Comparison of ENCODE assay signal across 22 cellular contexts in the genomic region with DNA sequence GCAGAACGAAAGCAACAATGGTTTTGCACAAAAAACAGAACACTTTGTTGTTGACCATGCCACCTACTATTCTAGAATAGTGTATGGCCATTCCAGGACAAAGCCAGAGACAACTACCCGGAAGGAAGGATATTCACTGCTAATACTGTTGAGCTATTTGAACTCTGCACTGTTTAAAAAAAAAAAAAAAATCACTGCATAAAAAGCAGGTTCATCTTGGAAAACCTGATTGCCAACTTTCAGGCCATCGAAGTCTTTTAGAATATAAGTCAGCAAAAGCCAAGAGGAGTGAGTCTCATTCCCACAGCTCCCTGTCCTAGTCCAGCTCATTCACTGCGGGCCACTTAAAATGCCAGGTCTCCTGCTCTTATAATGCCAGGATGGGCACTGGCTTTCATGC. TPM values are rescaled to one million over a fixed set of nuclear protein-coding genes. Genes with fewer than 3 reads are reported as not detected.
A peak's percentile ranks its signal among the peaks of the same experiment; 100 is the strongest.
DNase-seq lines count a peak whose midpoint lies in the region; FAIRE-seq and TF ChIP-seq lines count a peak whose summit lies in the region.
"Had no signal": no experiment of that assay in that cellular context is flagged by ENCODE, and none has a peak within 500 bp of the region (broad histone marks: within the 10 kb centered on the region; RNA-seq: fewer than 3 reads in every experiment).

No MANE protein-coding gene starts in this region.

- H4K20me1 ChIP-seq in astrocyte (ENCODE audit: insufficient read depth, low read length), result peaks cover 80% of the 10 kb centered on the region
- no peaks in the 10 kb centered on the region for H4K20me1 ChIP-seq in fibroblast of lung (ENCODE audit: control insufficient read depth, extremely low read depth, insufficient read depth, low read length)
- H4K20me1 ChIP-seq in osteoblast (ENCODE audit: insufficient read depth, low read length), result peaks cover 50% of the 10 kb centered on the region
- H4K20me1 ChIP-seq in H9 (ENCODE audit: control insufficient read depth, insufficient read depth, insufficient read length), result no peaks in the 10 kb centered on the region

- DNase-seq in DMS53 (lab: John Stamatoyannopoulos, UW) (peak; percentile 51), astrocyte (ENCODE audit: low read depth) (no peak), fibroblast of lung (ENCODE audit: low read depth in 2 of 2) (no peak), osteoblast (ENCODE audit: insufficient read length, low spot score, missing footprints) (no peak), NCI-H526 (lab: John Stamatoyannopoulos, UW) (no peak), H9 (no peak), NCI-H446 treated with DMSO at 0.1 percent for 48 hours (lab: John Stamatoyannopoulos, UW) (no peak), A673 (ENCODE audit: low spot score) (no peak)
- DNase-seq: activated CD4-positive, alpha-beta T cell treated with anti-CD3 and anti-CD28 coated beads for 1 hour; activated CD8-positive, alpha-beta T cell treated with anti-CD3 and anti-CD28 coated beads, Interleukin-2, amount 10 ng/mL, durations not matched to agents 7 days and 5 days; activated naive CD4-positive, alpha-beta T cell; adrenal gland; Karpas-422; kidney; NCI-H1048; NCI-H2029; NCI-H345; SHP77; uterus had no signal

- H3K4ac ChIP-seq in H9 (ENCODE audit: low read depth, low read length), result no peak overlapping the region

- H3K9me3 Mint-ChIP-seq in astrocyte (ENCODE audit: unreplicated experiment) (no peaks in the 10 kb centered on the region), H9 (no peaks in the 10 kb centered on the region)

- H3K4me1 ChIP-seq in astrocyte (ENCODE audit: insufficient read depth, low read length) (peaks cover 60% of the 10 kb centered on the region), fibroblast of lung (ENCODE audit: control insufficient read depth, extremely low read depth, insufficient read depth, low read length) (peaks cover 27% of the 10 kb centered on the region), osteoblast (ENCODE audit: insufficient read depth, low read length) (peaks cover 49% of the 10 kb centered on the region), H9 (ENCODE audit: insufficient read depth, low read length) (peaks cover under 1% of the 10 kb centered on the region; the same call in 1 of the 2 replicates), A673 (ENCODE audit: insufficient read depth, low read length, poor library complexity, severe bottlenecking) (peaks cover 25% of the 10 kb centered on the region)
- H3K4me1 ChIP-seq: uterus had no signal

- H3K9ac ChIP-seq in astrocyte (ENCODE audit: low read length), result peak overlapping the region; percentile 91
- H3K9ac ChIP-seq in fibroblast of lung (ENCODE audit: insufficient read depth, low read length), result no peak overlapping the region
- H3K9ac ChIP-seq in H9 (ENCODE audit: extremely low read depth, insufficient read length, low read length), result no peak overlapping the region

- H3K36me3 Mint-ChIP-seq in astrocyte (ENCODE audit: low read depth, unreplicated experiment) (peaks cover 43% of the 10 kb centered on the region), H9 (ENCODE audit: insufficient read depth in 1 of 3, low read depth in 3 of 3) (peaks cover 18 to 31% (median 30%) of the 10 kb centered on the region in 3 experiments)

- H3K27ac Mint-ChIP-seq in astrocyte (ENCODE audit: unreplicated experiment), result peak overlapping the region; percentile 73
- H3K27ac Mint-ChIP-seq in H9, result no peak overlapping the region
- H3K27ac Mint-ChIP-seq: activated CD8-positive, alpha-beta T cell treated with anti-CD3 and anti-CD28 coated beads, Interleukin-2, amount 10 ng/mL, durations not matched to agents 7 days and 5 days had no signal

- H4K91ac ChIP-seq in H9 (ENCODE audit: insufficient read length, low read depth, low read length), result no peak overlapping the region

- no peak overlapping the region for H2BK15ac ChIP-seq in H9 (ENCODE audit: low read depth, low read length)

- H3K4me3 ChIP-seq in astrocyte (ENCODE audit: insufficient read depth, low read depth, low read length) (peak overlapping the region; percentile 99), fibroblast of lung (replicated peaks in 1 of 4; ENCODE audit: control extremely low read depth in 1 of 4, insufficient read depth in 1 of 4, low read depth in 3 of 4, low read length in 4 of 4) (no peak overlapping the region), osteoblast (ENCODE audit: insufficient read depth, low read length) (no peak overlapping the region), A673 (ENCODE audit: low read depth, low read length, poor library complexity, severe bottlenecking) (no peak overlapping the region)
- H3K4me3 ChIP-seq: adrenal gland, lung, uterus had no signal

- TF ChIP-seq CTCF in astrocyte (IDR thresholded peaks at IDR 0.05; ENCODE audit: insufficient read depth, low read depth, low read length), result no peak
- TF ChIP-seq CTCF in fibroblast of lung (conservative IDR thresholded peaks at IDR 0.05 in 1 of 2, IDR thresholded peaks at IDR 0.05 in 1 of 2; ENCODE audit: low read depth in 1 of 2, low read length in 2 of 2), result no peak
- no peak for TF ChIP-seq CTCF in osteoblast (IDR thresholded peaks at IDR 0.05; ENCODE audit: extremely low read depth, low read depth, low read length)
- no peak for TF ChIP-seq CTCF in H9 (conservative IDR thresholded peaks at IDR 0.05)
- no peak for TF ChIP-seq CTCF in A673 (conservative IDR thresholded peaks at IDR 0.05; ENCODE audit: low read depth, low read length)

- H3K23ac ChIP-seq in H9 (ENCODE audit: insufficient read length, low read depth, low read length), result no peak overlapping the region

- H2BK5ac ChIP-seq in H9 (ENCODE audit: insufficient read length, low read length), result no peak overlapping the region

- peaks cover 42% of the 10 kb centered on the region for H3K4me1 Mint-ChIP-seq in astrocyte (ENCODE audit: low read depth, unreplicated experiment)
- H3K4me1 Mint-ChIP-seq in H9, result peaks cover 23 to 27% of the 10 kb centered on the region in 2 experiments

- H3K79me2 ChIP-seq in astrocyte (ENCODE audit: insufficient read depth, low read length) (peaks cover 80% of the 10 kb centered on the region), fibroblast of lung (ENCODE audit: control insufficient read depth, insufficient read depth, low read length) (peaks cover 57% of the 10 kb centered on the region), osteoblast (ENCODE audit: insufficient read depth, low read length) (peaks cover 68% of the 10 kb centered on the region), H9 (ENCODE audit: insufficient read depth, low read length) (peaks cover 5% of the 10 kb centered on the region; the same call in 1 of the 2 replicates)

- FAIRE-seq in astrocyte (lab: Jason Lieb, UNC), result no peak
- FAIRE-seq: frontal cortex, HTR-8/SVneo, kidney had no signal

- H2BK12ac ChIP-seq in H9 (ENCODE audit: insufficient read length, low read depth, low read length), result no peak overlapping the region

- H3K4me2 ChIP-seq in astrocyte (ENCODE audit: low read length) (peak overlapping the region; percentile 85), fibroblast of lung (ENCODE audit: extremely low read depth, insufficient read depth, low read length) (peak overlapping the region; percentile 29), osteoblast (ENCODE audit: insufficient read depth, low read length) (peak overlapping the region; percentile 95), H9 (ENCODE audit: insufficient read depth, insufficient read length, low read length) (no peak overlapping the region)

- POLR2A ChIA-PET in A673 (lab: Charles Lee; ENCODE audit: low non-redundant PET), result no interaction called here

- H3K4me3 Mint-ChIP-seq in astrocyte (ENCODE audit: unreplicated experiment), result peak overlapping the region; percentile 91
- H3K4me3 Mint-ChIP-seq in H9, result no peak overlapping the region
- H3K4me3 Mint-ChIP-seq: activated CD8-positive, alpha-beta T cell treated with anti-CD3 and anti-CD28 coated beads, Interleukin-2, amount 10 ng/mL, durations not matched to agents 7 days and 5 days had no signal

- H3K27ac ChIP-seq in astrocyte (ENCODE audit: low read depth, low read length) (peak overlapping the region; percentile 90), fibroblast of lung (ENCODE audit: insufficient read depth, low read length) (no peak overlapping the region), osteoblast (ENCODE audit: low read depth, low read length) (no peak overlapping the region), H9 (ENCODE audit: insufficient read length, low read depth, low read length) (no peak overlapping the region), A673 (ENCODE audit: low read depth, low read length, poor library complexity, severe bottlenecking) (no peak overlapping the region)
- H3K27ac ChIP-seq: adrenal gland, uterus had no signal

- no TSS peak for BruUV-seq in A673 (replicated peaks; lab: Mats Ljungman, UMichigan)

- H2BK120ac ChIP-seq in H9 (ENCODE audit: low read depth, low read length, poor library complexity, severe bottlenecking), result no peak overlapping the region

- WGBS in H9 (ENCODE audit: extremely low coverage, insufficient read length, low lambda C conversion rate), result no CpG with 5 or more reads among the region's 4 CpGs

- no peaks in the 10 kb centered on the region for H3K27me3 ChIP-seq in astrocyte (ENCODE audit: insufficient read depth, low read length)
- no peaks in the 10 kb centered on the region for H3K27me3 ChIP-seq in fibroblast of lung (ENCODE audit: control insufficient read depth, insufficient read depth, low read length)
- H3K27me3 ChIP-seq in osteoblast (ENCODE audit: insufficient read depth, low read length), result no peaks in the 10 kb centered on the region
- no peaks in the 10 kb centered on the region; the same call in 1 of the 2 replicates for H3K27me3 ChIP-seq in H9 (ENCODE audit: insufficient read depth, low read length)
- no peaks in the 10 kb centered on the region for H3K27me3 ChIP-seq in A673 (replicated peaks; ENCODE audit: insufficient read depth, low read depth, low read length, poor library complexity)
- H3K27me3 ChIP-seq: adrenal gland, uterus had no signal

- H3K14ac ChIP-seq in H9 (ENCODE audit: insufficient read depth, low read length), result no peak overlapping the region

- no peak overlapping the region for H3K56ac ChIP-seq in H9 (ENCODE audit: insufficient read length, low read depth, low read length)

- H4K8ac ChIP-seq in H9 (replicated peaks; ENCODE audit: insufficient read length, low read depth, low read length), result no peak overlapping the region

- no peak overlapping the region for H2BK20ac ChIP-seq in H9 (ENCODE audit: low read depth, low read length, poor library complexity, severe bottlenecking)

- H3T11ph ChIP-seq in H9 (ENCODE audit: low read length), result no peak overlapping the region

- intact Hi-C loops in A673 (cut with micrococcal nuclease; ENCODE audit: unreplicated experiment), result no loop called here

- no peak overlapping the region for H3K18ac ChIP-seq in H9 (ENCODE audit: insufficient read length, low read depth, low read length)

- H4K5ac ChIP-seq in H9 (ENCODE audit: insufficient read length, low read depth, low read length), result no peak overlapping the region

- H3K27me3 Mint-ChIP-seq in astrocyte (ENCODE audit: low read depth, unreplicated experiment) (no peaks in the 10 kb centered on the region), H9 (ENCODE audit: low read depth) (peaks cover 35% of the 10 kb centered on the region)

- H3K79me1 ChIP-seq in H9 (ENCODE audit: insufficient read depth, low read depth, low read length, poor library complexity, severe bottlenecking), result no peaks in the 10 kb centered on the region

- CTCF ChIA-PET in A673 (lab: Charles Lee), result no interaction called here

- H2AFZ ChIP-seq in astrocyte (ENCODE audit: low read depth, low read length), result no peak overlapping the region
- H2AFZ ChIP-seq in fibroblast of lung (ENCODE audit: low read length), result no peak overlapping the region
- no peak overlapping the region for H2AFZ ChIP-seq in osteoblast (ENCODE audit: low read length)
- H2AFZ ChIP-seq in H9 (ENCODE audit: low read length), result no peak overlapping the region

- H3K36me3 ChIP-seq in astrocyte (ENCODE audit: insufficient read depth, low read length), result peaks cover 40% of the 10 kb centered on the region
- peaks cover 5% of the 10 kb centered on the region for H3K36me3 ChIP-seq in fibroblast of lung (ENCODE audit: control insufficient read depth, insufficient read depth, low read length)
- peaks cover 51% of the 10 kb centered on the region for H3K36me3 ChIP-seq in osteoblast (ENCODE audit: insufficient read depth, low read length)
- H3K36me3 ChIP-seq in A673 (ENCODE audit: insufficient read depth, low read length, poor library complexity, severe bottlenecking), result no peaks in the 10 kb centered on the region
- H3K36me3 ChIP-seq: adrenal gland, uterus had no signal

- H3K9me3 ChIP-seq in astrocyte (ENCODE audit: insufficient read depth, low read depth, low read length) (no peaks in the 10 kb centered on the region), fibroblast of lung (ENCODE audit: control insufficient read depth, insufficient read depth, low read depth, low read length) (no peaks in the 10 kb centered on the region), osteoblast (ENCODE audit: low read depth, low read length) (no peaks in the 10 kb centered on the region), H9 (ENCODE audit: control insufficient read depth, low read depth, low read length) (no peaks in the 10 kb centered on the region), A673 (ENCODE audit: low read depth, low read length, poor library complexity, severe bottlenecking) (no peaks in the 10 kb centered on the region)
- H3K9me3 ChIP-seq: adrenal gland, uterus had no signal

- H2AK5ac ChIP-seq in H9 (ENCODE audit: insufficient read length, low read length), result no peak overlapping the region

- peaks cover 19% of the 10 kb centered on the region for H3K23me2 ChIP-seq in H9 (ENCODE audit: insufficient read length, low read depth, low read length, poor library complexity, severe bottlenecking)

RNA-seq across cellular contexts. Expression of a gene that starts 4.0 kb away (rescaled TPM):
- 363 and 389 TPM in 2 replicates for total RNA-seq in astrocyte
- total RNA-seq in fibroblast of lung, result 15.4 and 21.8 TPM in 2 replicates
- polyA plus RNA-seq in fibroblast of lung, result 3.5 and 15.6 TPM in 2 replicates
- polyA plus RNA-seq in fibroblast of lung (2012), result 3.3 and 14.0 TPM in 2 replicates
- polyA minus RNA-seq in fibroblast of lung (ENCODE audit: low replicate concordance), result 13.3 and 50.6 TPM in 2 replicates
- total RNA-seq in osteoblast, result 86.0 and 109 TPM in 2 replicates
- total RNA-seq in H9 (2021), result 14.4 and 15.5 TPM in 2 replicates
- total RNA-seq in A673 (2021), result 6.3 and 7.9 TPM in 2 replicates

RNA-seq across cellular contexts. Expression of a gene that starts 48.5 kb away (rescaled TPM):
- 96.3 and 99.3 TPM in 2 replicates for total RNA-seq in astrocyte
- 214 and 245 TPM in 2 replicates for total RNA-seq in fibroblast of lung
- polyA plus RNA-seq in fibroblast of lung, result 203 and 254 TPM in 2 replicates
- polyA plus RNA-seq in fibroblast of lung (2012), result 194 and 245 TPM in 2 replicates
- polyA minus RNA-seq in fibroblast of lung (ENCODE audit: low replicate concordance), result 28.0 and 30.2 TPM in 2 replicates
- 267 and 313 TPM in 2 replicates for total RNA-seq in osteoblast
- 53.7 and 56.3 TPM in 2 replicates for total RNA-seq in H9 (2021)
- 65.3 TPM in 2 replicates for total RNA-seq in A673 (2021)
